10 cellular contexts compared by ENCODE assay signal in genomic region chr5:179266291-179267070, GRCh38.
DNase-seq lines count a peak whose midpoint lies in the region; ATAC-seq and TF ChIP-seq lines count a peak whose summit lies in the region.
"Had no signal": no experiment of that assay in that cellular context is flagged by ENCODE, and none has a peak within 500 bp of the region (broad histone marks: within the 10 kb centered on the region; RNA-seq: fewer than 3 reads in every experiment).

No MANE protein-coding gene starts in this region.

- no peak for TF ChIP-seq POLR2A in esophagus squamous epithelium (IDR thresholded peaks at IDR 0.05)

- peak overlapping the region; percentile 58 for H3K9ac ChIP-seq in muscle layer of colon (ENCODE audit: low read length)

- no peaks in the 10 kb centered on the region for H3K27me3 ChIP-seq in SJSA1 (replicated peaks)
- peaks cover 0 to 19% (median 0%) of the 10 kb centered on the region in 4 donors for H3K27me3 ChIP-seq in esophagus squamous epithelium
- H3K27me3 ChIP-seq in muscle layer of colon (ENCODE audit: control insufficient read depth in 1 of 2, insufficient read depth in 2 of 2, low read length in 2 of 2): no peaks in the 10 kb centered on the region
- H3K27me3 ChIP-seq in thoracic aorta (replicated peaks; ENCODE audit: insufficient read depth): no peaks in the 10 kb centered on the region

- H3K36me3 ChIP-seq in SJSA1 (no peaks in the 10 kb centered on the region), esophagus squamous epithelium (no peaks in the 10 kb centered on the region), muscle layer of colon (ENCODE audit: insufficient read depth, low read length) (no peaks in the 10 kb centered on the region), thoracic aorta (no peaks in the 10 kb centered on the region)

- H3K4me3 ChIP-seq in SJSA1 (no peak overlapping the region), esophagus squamous epithelium (no peak overlapping the region), muscle layer of colon (ENCODE audit: low read depth in 1 of 2, low read length in 2 of 2) (peak overlapping the region in 1 of 2 donors; percentile 31), thoracic aorta (peak overlapping the region; percentile 39)

- H3K27ac ChIP-seq in SJSA1 (peak overlapping the region; percentile 42), esophagus squamous epithelium (peak overlapping the region; percentile 58 to 87 (median 72)), muscle layer of colon (ENCODE audit: low read depth, low read length) (peak overlapping the region; percentile 68), thoracic aorta (peak overlapping the region; percentile 62 to 75)

- H3K9me3 ChIP-seq in SJSA1 (replicated peaks): peaks cover 69% of the 10 kb centered on the region
- no peaks in the 10 kb centered on the region for H3K9me3 ChIP-seq in esophagus squamous epithelium
- H3K9me3 ChIP-seq in muscle layer of colon (ENCODE audit: low read length): no peaks in the 10 kb centered on the region
- no peaks in the 10 kb centered on the region for H3K9me3 ChIP-seq in thoracic aorta

- DNase-seq in SJSA1 (ENCODE audit: low read depth in 1 of 2, low spot score in 2 of 2) (peak in 1 of 2 experiments; percentile 44), esophagus squamous epithelium (lab: John Stamatoyannopoulos, UW) (no peak), thoracic aorta (ENCODE audit: low spot score) (no peak), DMS53 (lab: John Stamatoyannopoulos, UW) (no peak)
- DNase-seq: Calu3, Karpas-422 had no signal

- intact Hi-C loops in esophagus squamous epithelium (cut with DNase I): no loop called here

- ATAC-seq in thoracic aorta (ENCODE audit: insufficient number of reproducible peaks, low FRiP score, low read depth) (no peak), GM21825 (IDR thresholded peaks at IDR 0.05; ENCODE audit: unreplicated experiment) (no peak), HG02870 (IDR thresholded peaks at IDR 0.05; ENCODE audit: unreplicated experiment) (no peak), GM21529 (IDR thresholded peaks at IDR 0.05; ENCODE audit: unreplicated experiment) (no peak)

- WGBS in esophagus squamous epithelium, 2 donors: 65% methylated on average over 10 of the region's 13 CpGs; no CpG with 5 or more reads in 1 of the 2 donors

- H3K4me1 ChIP-seq in SJSA1 (replicated peaks): peaks cover 17% of the 10 kb centered on the region
- peaks cover 8 to 66% (median 40%) of the 10 kb centered on the region in 3 donors for H3K4me1 ChIP-seq in esophagus squamous epithelium
- H3K4me1 ChIP-seq in muscle layer of colon (ENCODE audit: insufficient read depth, low read length): peaks cover 40% of the 10 kb centered on the region
- H3K4me1 ChIP-seq in thoracic aorta (ENCODE audit: control insufficient read depth in 1 of 2, low read depth in 2 of 2): peaks cover 33 to 57% of the 10 kb centered on the region in 2 donors

- TF ChIP-seq CTCF in esophagus squamous epithelium (IDR thresholded peaks at IDR 0.05) (no peak), thoracic aorta (IDR thresholded peaks at IDR 0.05) (no peak)
